In genomic region chr16:87383522-87384161, GRCh38 we compare ENCODE assay signal across 1 cellular context.
TF ChIP-seq lines count a peak whose summit lies in the region.

FBXO31 (minus strand) TSS chr16:87383776; CDS start chr16:87383744, 32 bp downstream.

TF ChIP-seq in K562, 482 proteins besides CTCF, POLR2A, EP300 and RAD21 (continued from another document):
- TF ChIP-seq SAFB (IDR thresholded peaks at IDR 0.05; ENCODE audit: borderline replicate concordance, low read depth, low read length) (no peak), ZNF133 (CRISPR knock-in tag; IDR thresholded peaks at IDR 0.05) (no peak), RBM15 (IDR thresholded peaks at IDR 0.05; ENCODE audit: insufficient read depth, low read length) (no peak), ZNF668 (CRISPR knock-in tag; IDR thresholded peaks at IDR 0.05) (no peak), ZNF830 (CRISPR knock-in tag; IDR thresholded peaks at IDR 0.05) (no peak), ZNF79 (CRISPR knock-in tag; IDR thresholded peaks at IDR 0.05; ENCODE audit: low read depth) (no peak), ZNF354B (CRISPR knock-in tag; IDR thresholded peaks at IDR 0.05) (no peak), ZBTB1 (CRISPR knock-in tag; IDR thresholded peaks at IDR 0.05; ENCODE audit: borderline replicate concordance, low read depth) (no peak), NR3C1 (CRISPR knock-in tag; IDR thresholded peaks at IDR 0.05) (no peak), SIN3B (IDR thresholded peaks at IDR 0.05; ENCODE audit: low read depth) (peak; percentile 76), TAF7 (tag; IDR thresholded peaks at IDR 0.05) (no peak), NUFIP1 (IDR thresholded peaks at IDR 0.05; ENCODE audit: partially characterized antibody) (peak; percentile 63), MEF2D (tag; conservative IDR thresholded peaks at IDR 0.05; ENCODE audit: low read depth) (no peak), FOS (IDR thresholded peaks at IDR 0.05; ENCODE audit: extremely low read depth, insufficient read length) (no peak), CEBPG (CRISPR knock-in tag; IDR thresholded peaks at IDR 0.05) (no peak), CEBPG (tag; conservative IDR thresholded peaks at IDR 0.05 in 1 of 2, IDR thresholded peaks at IDR 0.05 in 1 of 2) (no peak), ZNF277 (CRISPR knock-in tag; IDR thresholded peaks at IDR 0.05; ENCODE audit: borderline replicate concordance) (no peak), RBM25 (IDR thresholded peaks at IDR 0.05; ENCODE audit: low read depth, low read length, severe bottlenecking) (no peak), NFYB (IDR thresholded peaks at IDR 0.05; ENCODE audit: extremely low read depth, insufficient read length) (no peak), BACH1 (tag; IDR thresholded peaks at IDR 0.05) (no peak), RFX7 (CRISPR knock-in tag; IDR thresholded peaks at IDR 0.05) (no peak), ARID1B (IDR thresholded peaks at IDR 0.05) (no peak), SOX6 (IDR thresholded peaks at IDR 0.05) (0 out of 2 replicates have a peak, but pooled peaks have one; percentile 34), NEUROD1 (IDR thresholded peaks at IDR 0.05; ENCODE audit: borderline replicate concordance, low read depth, low read length, partially characterized antibody) (no peak), ZNF398 (CRISPR knock-in tag; IDR thresholded peaks at IDR 0.05) (no peak), CBX5 (IDR thresholded peaks at IDR 0.05; ENCODE audit: borderline replicate concordance, low read depth) (no peak), PKNOX1 (IDR thresholded peaks at IDR 0.05) (peak; percentile 51; the same call in 1 of the 2 replicates), ZNF436 (CRISPR knock-in tag; IDR thresholded peaks at IDR 0.05) (no peak), L3MBTL2 (IDR thresholded peaks at IDR 0.05) (no peak; the same call in 1 of the 2 replicates), TCF15 (CRISPR knock-in tag; IDR thresholded peaks at IDR 0.05) (no peak), RAD51 (IDR thresholded peaks at IDR 0.05; ENCODE audit: borderline replicate concordance, low read depth) (no peak), ZNF445 (CRISPR knock-in tag; IDR thresholded peaks at IDR 0.05; ENCODE audit: low read depth) (no peak), GABPB2 (CRISPR knock-in tag; conservative IDR thresholded peaks at IDR 0.05) (no peak), ZHX1 (conservative IDR thresholded peaks at IDR 0.05; ENCODE audit: low read length) (no peak), HNRNPL (IDR thresholded peaks at IDR 0.05; ENCODE audit: low read depth, low read length) (no peak), CREB1 (IDR thresholded peaks at IDR 0.05) (no peak; the same call in 1 of the 2 replicates), CREB1 (CRISPR knock-in tag; IDR thresholded peaks at IDR 0.05) (peak; percentile 80), HOMEZ (CRISPR knock-in tag; IDR thresholded peaks at IDR 0.05) (no peak), ZNF76 (CRISPR knock-in tag; IDR thresholded peaks at IDR 0.05; ENCODE audit: borderline replicate concordance) (no peak), ZNF174 (CRISPR knock-in tag; IDR thresholded peaks at IDR 0.05) (no peak), EZH2 (IDR thresholded peaks at IDR 0.05; ENCODE audit: borderline replicate concordance, low read depth, low read length) (no peak), ZNF511 (CRISPR knock-in tag; IDR thresholded peaks at IDR 0.05) (peak; percentile 62; the same call in 1 of the 2 replicates), EGR1 (conservative IDR thresholded peaks at IDR 0.05) (no peak; the same call in 1 of the 2 replicates), RREB1 (CRISPR knock-in tag; IDR thresholded peaks at IDR 0.05) (no peak)
